1 cellular context compared by ENCODE assay signal in genomic region chr5:40798012-40798855, GRCh38.
TF ChIP-seq lines count a peak whose summit lies in the region.

Gene PRKAA1, minus strand, starts transcription at chr5:40798374. Its CDS starts 185 bp downstream, at chr5:40798189.

TF ChIP-seq in HepG2, 621 proteins besides CTCF, POLR2A, EP300 and RAD21 (continued from another document and continues in another):
- TF ChIP-seq ZNF691 (CRISPR knock-in tag; IDR thresholded peaks at IDR 0.05; ENCODE audit: borderline replicate concordance, low read depth) (peak; percentile 72; the same call in 1 of the 2 replicates), CHD4 (IDR thresholded peaks at IDR 0.05; ENCODE audit: borderline replicate concordance, low read length) (no peak), KDM5A (IDR thresholded peaks at IDR 0.05; ENCODE audit: borderline replicate concordance, low read length) (peak; percentile 58; the same call in 1 of the 2 replicates), REXO4 (CRISPR knock-in tag; IDR thresholded peaks at IDR 0.05; ENCODE audit: borderline replicate concordance) (no peak), ZNF20 (CRISPR knock-in tag; IDR thresholded peaks at IDR 0.05) (no peak), TAF1 (CRISPR knock-in tag; IDR thresholded peaks at IDR 0.05) (peak; percentile 85), MTA1 (CRISPR knock-in tag; IDR thresholded peaks at IDR 0.05; ENCODE audit: borderline replicate concordance) (peak; percentile 72; the same call in 1 of the 2 replicates), GFI1 (CRISPR knock-in tag; IDR thresholded peaks at IDR 0.05; ENCODE audit: borderline replicate concordance) (0 out of 2 replicates have a peak, but pooled peaks have one; percentile 46), NFE2L2 (IDR thresholded peaks at IDR 0.05; ENCODE audit: low read length) (no peak), RFX1 (IDR thresholded peaks at IDR 0.05) (no peak), MLXIP (CRISPR knock-in tag; IDR thresholded peaks at IDR 0.05; ENCODE audit: borderline replicate concordance) (no peak), REPIN1 (CRISPR knock-in tag; IDR thresholded peaks at IDR 0.05; ENCODE audit: borderline replicate concordance, low read depth) (peak; percentile 55; the same call in 1 of the 2 replicates), ZFP41 (CRISPR knock-in tag; IDR thresholded peaks at IDR 0.05; ENCODE audit: borderline replicate concordance) (0 out of 2 replicates have a peak, but pooled peaks have one; percentile 46), SATB2 (CRISPR knock-in tag; IDR thresholded peaks at IDR 0.05) (peak; percentile 50; the same call in 1 of the 2 replicates), KAT8 (CRISPR knock-in tag; IDR thresholded peaks at IDR 0.05) (peak; percentile 27; the same call in 1 of the 2 replicates), SOX6 (IDR thresholded peaks at IDR 0.05) (no peak), SOX6 (CRISPR knock-in tag; IDR thresholded peaks at IDR 0.05) (peak; percentile 9), ZKSCAN8 (CRISPR knock-in tag; IDR thresholded peaks at IDR 0.05; ENCODE audit: borderline replicate concordance) (0 out of 2 replicates have a peak, but pooled peaks have one; percentile 40), ARNTL (CRISPR knock-in tag; IDR thresholded peaks at IDR 0.05) (peak; percentile 6), ATF7-NPFF (CRISPR knock-in tag; IDR thresholded peaks at IDR 0.05; ENCODE audit: low read depth) (no peak; the same call in 1 of the 2 replicates), ZBTB26 (CRISPR knock-in tag; IDR thresholded peaks at IDR 0.05; ENCODE audit: borderline replicate concordance) (peak; percentile 88; the same call in 1 of the 2 replicates), MXD3 (CRISPR knock-in tag; IDR thresholded peaks at IDR 0.05) (peak; percentile 57; the same call in 1 of the 2 replicates), ZFP37 (CRISPR knock-in tag; IDR thresholded peaks at IDR 0.05; ENCODE audit: borderline replicate concordance) (no peak), ZNF747 (CRISPR knock-in tag; IDR thresholded peaks at IDR 0.05; ENCODE audit: borderline replicate concordance) (peak; percentile 9; the same call in 1 of the 2 replicates)
- TF ChIP-seq, protein P1, sequence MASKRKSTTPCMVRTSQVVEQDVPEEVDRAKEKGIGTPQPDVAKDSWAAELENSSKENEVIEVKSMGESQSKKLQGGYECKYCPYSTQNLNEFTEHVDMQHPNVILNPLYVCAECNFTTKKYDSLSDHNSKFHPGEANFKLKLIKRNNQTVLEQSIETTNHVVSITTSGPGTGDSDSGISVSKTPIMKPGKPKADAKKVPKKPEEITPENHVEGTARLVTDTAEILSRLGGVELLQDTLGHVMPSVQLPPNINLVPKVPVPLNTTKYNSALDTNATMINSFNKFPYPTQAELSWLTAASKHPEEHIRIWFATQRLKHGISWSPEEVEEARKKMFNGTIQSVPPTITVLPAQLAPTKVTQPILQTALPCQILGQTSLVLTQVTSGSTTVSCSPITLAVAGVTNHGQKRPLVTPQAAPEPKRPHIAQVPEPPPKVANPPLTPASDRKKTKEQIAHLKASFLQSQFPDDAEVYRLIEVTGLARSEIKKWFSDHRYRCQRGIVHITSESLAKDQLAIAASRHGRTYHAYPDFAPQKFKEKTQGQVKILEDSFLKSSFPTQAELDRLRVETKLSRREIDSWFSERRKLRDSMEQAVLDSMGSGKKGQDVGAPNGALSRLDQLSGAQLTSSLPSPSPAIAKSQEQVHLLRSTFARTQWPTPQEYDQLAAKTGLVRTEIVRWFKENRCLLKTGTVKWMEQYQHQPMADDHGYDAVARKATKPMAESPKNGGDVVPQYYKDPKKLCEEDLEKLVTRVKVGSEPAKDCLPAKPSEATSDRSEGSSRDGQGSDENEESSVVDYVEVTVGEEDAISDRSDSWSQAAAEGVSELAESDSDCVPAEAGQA (IDR thresholded peaks at IDR 0.05; ENCODE audit: low read depth): no peak
- TF ChIP-seq, protein P1 (CRISPR knock-in tag; IDR thresholded peaks at IDR 0.05; ENCODE audit: borderline replicate concordance): peak; percentile 73; the same call in 1 of the 2 replicates
- TF ChIP-seq, protein P2, sequence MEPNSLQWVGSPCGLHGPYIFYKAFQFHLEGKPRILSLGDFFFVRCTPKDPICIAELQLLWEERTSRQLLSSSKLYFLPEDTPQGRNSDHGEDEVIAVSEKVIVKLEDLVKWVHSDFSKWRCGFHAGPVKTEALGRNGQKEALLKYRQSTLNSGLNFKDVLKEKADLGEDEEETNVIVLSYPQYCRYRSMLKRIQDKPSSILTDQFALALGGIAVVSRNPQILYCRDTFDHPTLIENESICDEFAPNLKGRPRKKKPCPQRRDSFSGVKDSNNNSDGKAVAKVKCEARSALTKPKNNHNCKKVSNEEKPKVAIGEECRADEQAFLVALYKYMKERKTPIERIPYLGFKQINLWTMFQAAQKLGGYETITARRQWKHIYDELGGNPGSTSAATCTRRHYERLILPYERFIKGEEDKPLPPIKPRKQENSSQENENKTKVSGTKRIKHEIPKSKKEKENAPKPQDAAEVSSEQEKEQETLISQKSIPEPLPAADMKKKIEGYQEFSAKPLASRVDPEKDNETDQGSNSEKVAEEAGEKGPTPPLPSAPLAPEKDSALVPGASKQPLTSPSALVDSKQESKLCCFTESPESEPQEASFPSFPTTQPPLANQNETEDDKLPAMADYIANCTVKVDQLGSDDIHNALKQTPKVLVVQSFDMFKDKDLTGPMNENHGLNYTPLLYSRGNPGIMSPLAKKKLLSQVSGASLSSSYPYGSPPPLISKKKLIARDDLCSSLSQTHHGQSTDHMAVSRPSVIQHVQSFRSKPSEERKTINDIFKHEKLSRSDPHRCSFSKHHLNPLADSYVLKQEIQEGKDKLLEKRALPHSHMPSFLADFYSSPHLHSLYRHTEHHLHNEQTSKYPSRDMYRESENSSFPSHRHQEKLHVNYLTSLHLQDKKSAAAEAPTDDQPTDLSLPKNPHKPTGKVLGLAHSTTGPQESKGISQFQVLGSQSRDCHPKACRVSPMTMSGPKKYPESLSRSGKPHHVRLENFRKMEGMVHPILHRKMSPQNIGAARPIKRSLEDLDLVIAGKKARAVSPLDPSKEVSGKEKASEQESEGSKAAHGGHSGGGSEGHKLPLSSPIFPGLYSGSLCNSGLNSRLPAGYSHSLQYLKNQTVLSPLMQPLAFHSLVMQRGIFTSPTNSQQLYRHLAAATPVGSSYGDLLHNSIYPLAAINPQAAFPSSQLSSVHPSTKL (CRISPR knock-in tag; IDR thresholded peaks at IDR 0.05): peak; percentile 35
- TF ChIP-seq, protein P3, sequence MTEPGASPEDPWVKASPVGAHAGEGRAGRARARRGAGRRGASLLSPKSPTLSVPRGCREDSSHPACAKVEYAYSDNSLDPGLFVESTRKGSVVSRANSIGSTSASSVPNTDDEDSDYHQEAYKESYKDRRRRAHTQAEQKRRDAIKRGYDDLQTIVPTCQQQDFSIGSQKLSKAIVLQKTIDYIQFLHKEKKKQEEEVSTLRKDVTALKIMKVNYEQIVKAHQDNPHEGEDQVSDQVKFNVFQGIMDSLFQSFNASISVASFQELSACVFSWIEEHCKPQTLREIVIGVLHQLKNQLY (CRISPR knock-in tag; IDR thresholded peaks at IDR 0.05): no peak
- TF ChIP-seq, protein P4, sequence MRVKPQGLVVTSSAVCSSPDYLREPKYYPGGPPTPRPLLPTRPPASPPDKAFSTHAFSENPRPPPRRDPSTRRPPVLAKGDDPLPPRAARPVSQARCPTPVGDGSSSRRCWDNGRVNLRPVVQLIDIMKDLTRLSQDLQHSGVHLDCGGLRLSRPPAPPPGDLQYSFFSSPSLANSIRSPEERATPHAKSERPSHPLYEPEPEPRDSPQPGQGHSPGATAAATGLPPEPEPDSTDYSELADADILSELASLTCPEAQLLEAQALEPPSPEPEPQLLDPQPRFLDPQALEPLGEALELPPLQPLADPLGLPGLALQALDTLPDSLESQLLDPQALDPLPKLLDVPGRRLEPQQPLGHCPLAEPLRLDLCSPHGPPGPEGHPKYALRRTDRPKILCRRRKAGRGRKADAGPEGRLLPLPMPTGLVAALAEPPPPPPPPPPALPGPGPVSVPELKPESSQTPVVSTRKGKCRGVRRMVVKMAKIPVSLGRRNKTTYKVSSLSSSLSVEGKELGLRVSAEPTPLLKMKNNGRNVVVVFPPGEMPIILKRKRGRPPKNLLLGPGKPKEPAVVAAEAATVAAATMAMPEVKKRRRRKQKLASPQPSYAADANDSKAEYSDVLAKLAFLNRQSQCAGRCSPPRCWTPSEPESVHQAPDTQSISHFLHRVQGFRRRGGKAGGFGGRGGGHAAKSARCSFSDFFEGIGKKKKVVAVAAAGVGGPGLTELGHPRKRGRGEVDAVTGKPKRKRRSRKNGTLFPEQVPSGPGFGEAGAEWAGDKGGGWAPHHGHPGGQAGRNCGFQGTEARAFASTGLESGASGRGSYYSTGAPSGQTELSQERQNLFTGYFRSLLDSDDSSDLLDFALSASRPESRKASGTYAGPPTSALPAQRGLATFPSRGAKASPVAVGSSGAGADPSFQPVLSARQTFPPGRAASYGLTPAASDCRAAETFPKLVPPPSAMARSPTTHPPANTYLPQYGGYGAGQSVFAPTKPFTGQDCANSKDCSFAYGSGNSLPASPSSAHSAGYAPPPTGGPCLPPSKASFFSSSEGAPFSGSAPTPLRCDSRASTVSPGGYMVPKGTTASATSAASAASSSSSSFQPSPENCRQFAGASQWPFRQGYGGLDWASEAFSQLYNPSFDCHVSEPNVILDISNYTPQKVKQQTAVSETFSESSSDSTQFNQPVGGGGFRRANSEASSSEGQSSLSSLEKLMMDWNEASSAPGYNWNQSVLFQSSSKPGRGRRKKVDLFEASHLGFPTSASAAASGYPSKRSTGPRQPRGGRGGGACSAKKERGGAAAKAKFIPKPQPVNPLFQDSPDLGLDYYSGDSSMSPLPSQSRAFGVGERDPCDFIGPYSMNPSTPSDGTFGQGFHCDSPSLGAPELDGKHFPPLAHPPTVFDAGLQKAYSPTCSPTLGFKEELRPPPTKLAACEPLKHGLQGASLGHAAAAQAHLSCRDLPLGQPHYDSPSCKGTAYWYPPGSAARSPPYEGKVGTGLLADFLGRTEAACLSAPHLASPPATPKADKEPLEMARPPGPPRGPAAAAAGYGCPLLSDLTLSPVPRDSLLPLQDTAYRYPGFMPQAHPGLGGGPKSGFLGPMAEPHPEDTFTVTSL (CRISPR knock-in tag; IDR thresholded peaks at IDR 0.05; ENCODE audit: borderline replicate concordance): peak; percentile 43; the same call in 1 of the 2 replicates
